ENCODE assay signal across 9 cellular contexts in genomic region chr7:155533827-155534690, GRCh38. TPM values are rescaled to one million over a fixed set of nuclear protein-coding genes. Genes with fewer than 3 reads are reported as not detected.
DNase-seq lines count a peak whose midpoint lies in the region; ATAC-seq, FAIRE-seq and TF ChIP-seq lines count a peak whose summit lies in the region.
"Had no signal": no experiment of that assay in that cellular context is flagged by ENCODE, and none has a peak within 500 bp of the region (broad histone marks: within the 10 kb centered on the region; RNA-seq: fewer than 3 reads in every experiment).

No MANE protein-coding gene starts in this region.

- intact Hi-C loops in upper lobe of right lung (cut with DNase I), result no loop called here

- peaks cover 2% of the 10 kb centered on the region for H3K9me3 Mint-ChIP-seq in memory B cell

- H3K4me1 ChIP-seq in NT2/D1 (ENCODE audit: insufficient read depth, insufficient read length), result peaks cover 6% of the 10 kb centered on the region
- peaks cover 12% of the 10 kb centered on the region for H3K4me1 ChIP-seq in upper lobe of right lung

- H3K9me3 ChIP-seq in NT2/D1 (ENCODE audit: insufficient read depth, low read length) (no peaks in the 10 kb centered on the region), upper lobe of right lung (no peaks in the 10 kb centered on the region)
- H3K9me3 ChIP-seq: ovary had no signal

- H3K4me3 Mint-ChIP-seq in memory B cell, result peak overlapping the region; percentile 60

- peak; percentile 43 for TF ChIP-seq CTCF in bronchial epithelial cell (IDR thresholded peaks at IDR 0.05; ENCODE audit: insufficient read depth, low read length, severe bottlenecking)
- peak; percentile 51 for TF ChIP-seq CTCF in upper lobe of right lung (IDR thresholded peaks at IDR 0.05)

- peaks cover 42% of the 10 kb centered on the region for H3K27me3 Mint-ChIP-seq in memory B cell

- peaks cover 11% of the 10 kb centered on the region for H3K4me1 Mint-ChIP-seq in memory B cell

- H3K4me3 ChIP-seq in NT2/D1 (ENCODE audit: insufficient read length, low read depth) (no peak overlapping the region), bronchial epithelial cell (ENCODE audit: low read depth, low read length) (no peak overlapping the region), upper lobe of right lung (no peak overlapping the region)

- H3K27ac Mint-ChIP-seq in memory B cell, result no peak overlapping the region

- FAIRE-seq in bronchial epithelial cell (lab: Jason Lieb, UNC), result peak; percentile 72

- no peaks in the 10 kb centered on the region for H3K36me3 ChIP-seq in NT2/D1 (ENCODE audit: insufficient read depth, insufficient read length, low read length)
- H3K36me3 ChIP-seq in bronchial epithelial cell (ENCODE audit: control insufficient read depth, insufficient read depth, low read length), result no peaks in the 10 kb centered on the region
- no peaks in the 10 kb centered on the region for H3K36me3 ChIP-seq in upper lobe of right lung
- H3K36me3 ChIP-seq: ovary had no signal

- H3K36me3 Mint-ChIP-seq in memory B cell, result no peaks in the 10 kb centered on the region

- H3K27me3 ChIP-seq in NT2/D1 (ENCODE audit: insufficient read depth, insufficient read length), result peaks cover 68% of the 10 kb centered on the region
- peaks cover 17% of the 10 kb centered on the region for H3K27me3 ChIP-seq in bronchial epithelial cell (ENCODE audit: control insufficient read depth, insufficient read depth, low read length)
- H3K27me3 ChIP-seq in upper lobe of right lung, result peaks cover 81% of the 10 kb centered on the region
- H3K27me3 ChIP-seq: ovary had no signal

- H3K27ac ChIP-seq in upper lobe of right lung, result no peak overlapping the region
- H3K27ac ChIP-seq: ovary had no signal

- peak overlapping the region; percentile 9 for H3K9ac ChIP-seq in NT2/D1 (ENCODE audit: insufficient read length, low read depth)

- ATAC-seq in memory B cell (ENCODE audit: low read depth) (peak; percentile 59), upper lobe of right lung (peak; percentile 33), HG03457 (IDR thresholded peaks at IDR 0.05; ENCODE audit: unreplicated experiment) (no peak)

- DNase-seq in CMK (ENCODE audit: low read depth) (peak; percentile 1), HCEC 1CT (peak; percentile 17), NT2/D1 (ENCODE audit: low read depth, low spot score) (peak; percentile 63), bronchial epithelial cell (ENCODE audit: low read depth) (no peak), memory B cell (ENCODE audit: low spot score in 2 of 2) (peak in 1 of 2 donors; percentile 41), upper lobe of right lung (peak; percentile 57), NCI-H1105 treated with DMSO at 0.1 percent for 48 hours (lab: John Stamatoyannopoulos, UW) (no peak)

RNA-seq across cellular contexts. Expression of gene CNPY1, which starts 12.3 kb away (rescaled TPM):
- not detected in 2 replicates for total RNA-seq in bronchial epithelial cell
- not detected for total RNA-seq in upper lobe of right lung
- total RNA-seq: ovary had no signal

Comparison
In these comparisons a context has a peak if more than half of its experiments do, and no peak if none do; other contexts are left out.
1. DNase-seq: peak in CMK (single experiment), HCEC 1CT (single experiment), NT2/D1 (single experiment) and upper lobe of right lung (single experiment); none in bronchial epithelial cell (single experiment) and NCI-H1105 treated with DMSO at 0.1 percent for 48 hours (single experiment).